ENCODE assay signal across 1 cellular context in the genomic region with DNA sequence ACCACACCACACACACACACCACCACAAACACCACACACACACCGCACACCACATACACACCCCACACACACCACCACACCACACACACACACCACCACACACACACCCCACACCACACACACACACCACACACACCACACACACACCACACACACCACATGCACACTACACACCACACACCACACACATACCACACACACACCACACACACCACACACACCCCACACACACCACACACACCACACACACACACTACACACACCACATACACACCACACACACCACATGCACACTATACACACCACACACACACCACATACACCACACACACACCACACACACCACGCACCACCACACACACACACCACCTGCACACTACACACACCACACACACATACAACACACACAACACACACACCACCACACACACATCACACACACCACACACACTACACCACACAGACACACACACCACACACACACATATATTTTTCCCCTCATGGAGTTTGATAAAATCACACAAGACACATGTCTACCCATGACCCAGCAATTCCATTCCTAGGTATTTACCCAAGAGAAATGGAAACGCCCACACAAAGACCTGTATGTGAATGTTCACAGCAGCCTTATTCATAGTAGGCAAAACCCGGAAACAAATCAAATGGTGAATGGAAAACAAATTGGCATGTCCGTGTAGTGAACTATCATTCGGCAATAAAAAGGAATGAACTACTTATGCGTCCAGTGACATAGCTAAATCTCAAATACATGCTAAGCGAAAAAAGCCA.
TF ChIP-seq lines count a peak whose summit lies in the region.

No MANE protein-coding gene starts in this region.

TF ChIP-seq in GM23338, 12 proteins besides CTCF, POLR2A, EP300 and RAD21 (continued from another document):
- TF ChIP-seq, protein P1, sequence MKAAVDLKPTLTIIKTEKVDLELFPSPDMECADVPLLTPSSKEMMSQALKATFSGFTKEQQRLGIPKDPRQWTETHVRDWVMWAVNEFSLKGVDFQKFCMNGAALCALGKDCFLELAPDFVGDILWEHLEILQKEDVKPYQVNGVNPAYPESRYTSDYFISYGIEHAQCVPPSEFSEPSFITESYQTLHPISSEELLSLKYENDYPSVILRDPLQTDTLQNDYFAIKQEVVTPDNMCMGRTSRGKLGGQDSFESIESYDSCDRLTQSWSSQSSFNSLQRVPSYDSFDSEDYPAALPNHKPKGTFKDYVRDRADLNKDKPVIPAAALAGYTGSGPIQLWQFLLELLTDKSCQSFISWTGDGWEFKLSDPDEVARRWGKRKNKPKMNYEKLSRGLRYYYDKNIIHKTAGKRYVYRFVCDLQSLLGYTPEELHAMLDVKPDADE (IDR thresholded peaks at IDR 0.05): no peak
- TF ChIP-seq POLR2AphosphoS5 (IDR thresholded peaks at IDR 0.05; ENCODE audit: low read depth): no peak
- TF ChIP-seq NANOG (IDR thresholded peaks at IDR 0.05; ENCODE audit: borderline replicate concordance): no peak
- TF ChIP-seq, protein P2, sequence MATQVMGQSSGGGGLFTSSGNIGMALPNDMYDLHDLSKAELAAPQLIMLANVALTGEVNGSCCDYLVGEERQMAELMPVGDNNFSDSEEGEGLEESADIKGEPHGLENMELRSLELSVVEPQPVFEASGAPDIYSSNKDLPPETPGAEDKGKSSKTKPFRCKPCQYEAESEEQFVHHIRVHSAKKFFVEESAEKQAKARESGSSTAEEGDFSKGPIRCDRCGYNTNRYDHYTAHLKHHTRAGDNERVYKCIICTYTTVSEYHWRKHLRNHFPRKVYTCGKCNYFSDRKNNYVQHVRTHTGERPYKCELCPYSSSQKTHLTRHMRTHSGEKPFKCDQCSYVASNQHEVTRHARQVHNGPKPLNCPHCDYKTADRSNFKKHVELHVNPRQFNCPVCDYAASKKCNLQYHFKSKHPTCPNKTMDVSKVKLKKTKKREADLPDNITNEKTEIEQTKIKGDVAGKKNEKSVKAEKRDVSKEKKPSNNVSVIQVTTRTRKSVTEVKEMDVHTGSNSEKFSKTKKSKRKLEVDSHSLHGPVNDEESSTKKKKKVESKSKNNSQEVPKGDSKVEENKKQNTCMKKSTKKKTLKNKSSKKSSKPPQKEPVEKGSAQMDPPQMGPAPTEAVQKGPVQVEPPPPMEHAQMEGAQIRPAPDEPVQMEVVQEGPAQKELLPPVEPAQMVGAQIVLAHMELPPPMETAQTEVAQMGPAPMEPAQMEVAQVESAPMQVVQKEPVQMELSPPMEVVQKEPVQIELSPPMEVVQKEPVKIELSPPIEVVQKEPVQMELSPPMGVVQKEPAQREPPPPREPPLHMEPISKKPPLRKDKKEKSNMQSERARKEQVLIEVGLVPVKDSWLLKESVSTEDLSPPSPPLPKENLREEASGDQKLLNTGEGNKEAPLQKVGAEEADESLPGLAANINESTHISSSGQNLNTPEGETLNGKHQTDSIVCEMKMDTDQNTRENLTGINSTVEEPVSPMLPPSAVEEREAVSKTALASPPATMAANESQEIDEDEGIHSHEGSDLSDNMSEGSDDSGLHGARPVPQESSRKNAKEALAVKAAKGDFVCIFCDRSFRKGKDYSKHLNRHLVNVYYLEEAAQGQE (IDR thresholded peaks at IDR 0.05; ENCODE audit: unreplicated experiment): no peak
- TF ChIP-seq, protein P3, sequence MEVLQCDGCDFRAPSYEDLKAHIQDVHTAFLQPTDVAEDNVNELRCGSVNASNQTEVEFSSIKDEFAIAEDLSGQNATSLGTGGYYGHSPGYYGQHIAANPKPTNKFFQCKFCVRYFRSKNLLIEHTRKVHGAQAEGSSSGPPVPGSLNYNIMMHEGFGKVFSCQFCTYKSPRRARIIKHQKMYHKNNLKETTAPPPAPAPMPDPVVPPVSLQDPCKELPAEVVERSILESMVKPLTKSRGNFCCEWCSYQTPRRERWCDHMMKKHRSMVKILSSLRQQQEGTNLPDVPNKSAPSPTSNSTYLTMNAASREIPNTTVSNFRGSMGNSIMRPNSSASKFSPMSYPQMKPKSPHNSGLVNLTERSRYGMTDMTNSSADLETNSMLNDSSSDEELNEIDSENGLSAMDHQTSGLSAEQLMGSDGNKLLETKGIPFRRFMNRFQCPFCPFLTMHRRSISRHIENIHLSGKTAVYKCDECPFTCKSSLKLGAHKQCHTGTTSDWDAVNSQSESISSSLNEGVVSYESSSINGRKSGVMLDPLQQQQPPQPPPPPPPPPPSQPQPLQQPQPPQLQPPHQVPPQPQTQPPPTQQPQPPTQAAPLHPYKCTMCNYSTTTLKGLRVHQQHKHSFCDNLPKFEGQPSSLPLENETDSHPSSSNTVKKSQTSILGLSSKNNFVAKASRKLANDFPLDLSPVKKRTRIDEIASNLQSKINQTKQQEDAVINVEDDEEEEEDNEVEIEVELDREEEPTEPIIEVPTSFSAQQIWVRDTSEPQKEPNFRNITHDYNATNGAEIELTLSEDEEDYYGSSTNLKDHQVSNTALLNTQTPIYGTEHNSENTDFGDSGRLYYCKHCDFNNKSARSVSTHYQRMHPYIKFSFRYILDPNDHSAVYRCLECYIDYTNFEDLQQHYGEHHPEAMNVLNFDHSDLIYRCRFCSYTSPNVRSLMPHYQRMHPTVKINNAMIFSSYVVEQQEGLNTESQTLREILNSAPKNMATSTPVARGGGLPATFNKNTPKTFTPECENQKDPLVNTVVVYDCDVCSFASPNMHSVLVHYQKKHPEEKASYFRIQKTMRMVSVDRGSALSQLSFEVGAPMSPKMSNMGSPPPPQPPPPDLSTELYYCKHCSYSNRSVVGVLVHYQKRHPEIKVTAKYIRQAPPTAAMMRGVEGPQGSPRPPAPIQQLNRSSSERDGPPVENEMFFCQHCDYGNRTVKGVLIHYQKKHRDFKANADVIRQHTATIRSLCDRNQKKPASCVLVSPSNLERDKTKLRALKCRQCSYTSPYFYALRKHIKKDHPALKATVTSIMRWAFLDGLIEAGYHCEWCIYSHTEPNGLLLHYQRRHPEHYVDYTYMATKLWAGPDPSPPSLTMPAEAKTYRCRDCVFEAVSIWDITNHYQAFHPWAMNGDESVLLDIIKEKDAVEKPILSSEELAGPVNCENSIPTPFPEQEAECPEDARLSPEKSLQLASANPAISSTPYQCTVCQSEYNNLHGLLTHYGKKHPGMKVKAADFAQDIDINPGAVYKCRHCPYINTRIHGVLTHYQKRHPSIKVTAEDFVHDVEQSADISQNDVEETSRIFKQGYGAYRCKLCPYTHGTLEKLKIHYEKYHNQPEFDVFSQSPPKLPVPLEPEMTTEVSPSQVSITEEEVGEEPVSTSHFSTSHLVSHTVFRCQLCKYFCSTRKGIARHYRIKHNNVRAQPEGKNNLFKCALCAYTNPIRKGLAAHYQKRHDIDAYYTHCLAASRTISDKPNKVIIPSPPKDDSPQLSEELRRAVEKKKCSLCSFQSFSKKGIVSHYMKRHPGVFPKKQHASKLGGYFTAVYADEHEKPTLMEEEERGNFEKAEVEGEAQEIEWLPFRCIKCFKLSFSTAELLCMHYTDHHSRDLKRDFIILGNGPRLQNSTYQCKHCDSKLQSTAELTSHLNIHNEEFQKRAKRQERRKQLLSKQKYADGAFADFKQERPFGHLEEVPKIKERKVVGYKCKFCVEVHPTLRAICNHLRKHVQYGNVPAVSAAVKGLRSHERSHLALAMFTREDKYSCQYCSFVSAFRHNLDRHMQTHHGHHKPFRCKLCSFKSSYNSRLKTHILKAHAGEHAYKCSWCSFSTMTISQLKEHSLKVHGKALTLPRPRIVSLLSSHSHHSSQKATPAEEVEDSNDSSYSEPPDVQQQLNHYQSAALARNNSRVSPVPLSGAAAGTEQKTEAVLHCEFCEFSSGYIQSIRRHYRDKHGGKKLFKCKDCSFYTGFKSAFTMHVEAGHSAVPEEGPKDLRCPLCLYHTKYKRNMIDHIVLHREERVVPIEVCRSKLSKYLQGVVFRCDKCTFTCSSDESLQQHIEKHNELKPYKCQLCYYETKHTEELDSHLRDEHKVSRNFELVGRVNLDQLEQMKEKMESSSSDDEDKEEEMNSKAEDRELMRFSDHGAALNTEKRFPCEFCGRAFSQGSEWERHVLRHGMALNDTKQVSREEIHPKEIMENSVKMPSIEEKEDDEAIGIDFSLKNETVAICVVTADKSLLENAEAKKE (CRISPR knock-in tag; IDR thresholded peaks at IDR 0.05): no peak
- no peak for TF ChIP-seq EZH2phosphoT487 (IDR thresholded peaks at IDR 0.05; ENCODE audit: unreplicated experiment)
- no peak for TF ChIP-seq EZH2 (IDR thresholded peaks at IDR 0.05; ENCODE audit: low read depth, unreplicated experiment)
- no peak for TF ChIP-seq ZNF114 (CRISPR knock-in tag; IDR thresholded peaks at IDR 0.05)
- TF ChIP-seq JUNB (IDR thresholded peaks at IDR 0.05; ENCODE audit: unreplicated experiment): no peak
- TF ChIP-seq CREB1 (CRISPR knock-in tag; IDR thresholded peaks at IDR 0.05; ENCODE audit: low read depth): no peak
